Comparison of ENCODE assay signal across 19 cellular contexts in the genomic region with DNA sequence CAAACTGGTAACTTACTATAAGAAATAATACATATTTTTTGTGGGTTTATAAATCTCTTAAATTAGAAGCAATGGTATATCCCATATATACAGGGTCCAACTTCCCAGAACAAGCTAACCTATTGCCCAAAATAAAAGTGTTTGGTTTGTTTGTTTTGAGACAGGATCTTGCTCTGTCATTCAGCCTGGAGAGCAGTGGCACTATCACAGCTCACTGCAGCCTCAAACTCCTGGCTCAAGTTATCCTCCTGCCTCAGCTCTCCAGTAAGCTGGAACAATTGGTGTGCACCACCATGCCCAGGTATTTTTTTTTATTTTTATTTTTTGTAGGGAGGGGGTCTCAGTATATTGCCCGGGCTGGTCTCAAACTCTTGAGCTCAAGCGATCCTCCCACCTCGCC.
"Had no signal": no experiment of that assay in that cellular context is flagged by ENCODE, and none has a peak within 500 bp of the region (broad histone marks: within the 10 kb centered on the region; RNA-seq: fewer than 3 reads in every experiment).

No MANE protein-coding gene starts in this region.

- H3K27ac ChIP-seq: RWPE1 had no signal

- H3K4me1 Mint-ChIP-seq: T-cell had no signal

- H3K36me3 Mint-ChIP-seq: T-cell had no signal

- DNase-seq: IMR-90, MV-4-11, NCI-H1048, NCI-H1105, NCI-H1417, NCI-H1436 treated with DMSO at 0.1 percent for 48 hours, NCI-H1694, NCI-H187 treated with DMSO at 0.1 percent for 48 hours, NCI-H2029 treated with DMSO at 0.1 percent for 48 hours, NCI-H345, NCI-H446 treated with DMSO at 0.1 percent for 48 hours, NCI-H524, NCI-H526 treated with DMSO at 0.1 percent for 48 hours, NCI-H774, SHP77, SW 1271, T-cell had no signal

- H3K27me3 Mint-ChIP-seq: T-cell had no signal

- H3K27ac Mint-ChIP-seq: T-cell had no signal

- H3K4me3 Mint-ChIP-seq: T-cell had no signal

- H3K9me3 Mint-ChIP-seq: T-cell had no signal

- ATAC-seq: HepG2, T-cell had no signal
